ENCODE assay signal across 1 cellular context in genomic region chr3:46163551-46163981, GRCh38.
TF ChIP-seq lines count a peak whose summit lies in the region.

No MANE protein-coding gene starts in this region.

TF ChIP-seq in HepG2, 621 proteins besides CTCF, POLR2A, EP300 and RAD21 (continued from another document):
- no peak for TF ChIP-seq ZBED4 (CRISPR knock-in tag; IDR thresholded peaks at IDR 0.05; ENCODE audit: borderline replicate concordance)
- no peak for TF ChIP-seq ZNF510 (CRISPR knock-in tag; IDR thresholded peaks at IDR 0.05; ENCODE audit: low read depth)
- TF ChIP-seq ZNF253 (CRISPR knock-in tag; IDR thresholded peaks at IDR 0.05; ENCODE audit: borderline replicate concordance) = no peak
